In genomic region chr4:1233641-1234277, GRCh38 we compare ENCODE assay signal across 12 cellular contexts. TPM values are rescaled to one million over a fixed set of nuclear protein-coding genes. Genes with fewer than 3 reads are reported as not detected.
DNase-seq lines count a peak whose midpoint lies in the region; ATAC-seq, FAIRE-seq and TF ChIP-seq lines count a peak whose summit lies in the region.
"Had no signal": no experiment of that assay in that cellular context is flagged by ENCODE, and none has a peak within 500 bp of the region (broad histone marks: within the 10 kb centered on the region; RNA-seq: fewer than 3 reads in every experiment).

No MANE protein-coding gene starts in this region.

- intact Hi-C loops in right cardiac atrium (cut with DNase I), result loop anchor here in 2 of 4 donors (5.0 to 10.0 kb wide), 2 partner anchors 59 to 66 kb away; partner anchors contain the start of gene SPON2 (in 1 of the 2)

- H3K27ac ChIP-seq in right cardiac atrium (ENCODE audit: low read length) (peak overlapping the region; percentile 19), rectal smooth muscle tissue (ENCODE audit: low read depth, low read length) (peak overlapping the region; percentile 43)

- TF ChIP-seq POLR2A in GM12891 (IDR thresholded peaks at IDR 0.05; ENCODE audit: low read depth, low read length), result no peak

- DNase-seq in GM12891 (ENCODE audit: insufficient read length, low spot score), result no peak
- peak; percentile 61 to 85 (median 76) for DNase-seq in right cardiac atrium
- DNase-seq in NCI-H82 (lab: John Stamatoyannopoulos, UW), result no peak
- DNase-seq in ecto neural progenitor cell (ENCODE audit: low spot score), result no peak
- DNase-seq: activated naive CD4-positive, alpha-beta T cell treated with anti-CD3 and anti-CD28 coated beads for 36 hours; DND-41; stimulated activated CD4-positive, alpha-beta T cell treated with anti-CD3 and anti-CD28 coated beads, Interleukin-4, amount 100 ng/mL, for 24 hours; T-helper 9 cell had no signal

- no peaks in the 10 kb centered on the region for H3K9me3 ChIP-seq in right cardiac atrium (ENCODE audit: control insufficient read depth, low read length)

- peaks cover 3% of the 10 kb centered on the region for H3K4me1 ChIP-seq in right cardiac atrium (ENCODE audit: control insufficient read depth, insufficient read depth, low read length)
- peaks cover 9% of the 10 kb centered on the region for H3K4me1 ChIP-seq in rectal smooth muscle tissue (ENCODE audit: control insufficient read depth, insufficient read depth, low read length)

- H3K4me3 ChIP-seq in right cardiac atrium (ENCODE audit: low read length) (no peak overlapping the region), rectal smooth muscle tissue (ENCODE audit: low read length) (no peak overlapping the region)

- peaks cover 32% of the 10 kb centered on the region for H3K4me1 Mint-ChIP-seq in brain

- no peak overlapping the region for H3K9ac ChIP-seq in rectal smooth muscle tissue (ENCODE audit: low read length)

- H3K4me3 Mint-ChIP-seq in brain, result no peak overlapping the region
- H3K4me3 Mint-ChIP-seq: activated naive CD4-positive, alpha-beta T cell treated with anti-CD3 and anti-CD28 coated beads for 36 hours had no signal

- 45% methylated on average over 29 of the region's 29 CpGs for WGBS in right cardiac atrium

- no peak for TF ChIP-seq CTCF in brain (conservative IDR thresholded peaks at IDR 0.05)

- no peak for FAIRE-seq in GM12891 (lab: Jason Lieb, UNC)

- ATAC-seq in right cardiac atrium (peak; percentile 61 to 66), GM21723 (IDR thresholded peaks at IDR 0.05; ENCODE audit: unreplicated experiment) (no peak), HG02678 (IDR thresholded peaks at IDR 0.05; ENCODE audit: unreplicated experiment) (no peak)

- no peaks in the 10 kb centered on the region for H3K27me3 ChIP-seq in right cardiac atrium (ENCODE audit: control insufficient read depth, insufficient read depth)
- no peaks in the 10 kb centered on the region for H3K27me3 ChIP-seq in rectal smooth muscle tissue (ENCODE audit: control insufficient read depth, insufficient read depth, low read length)

- peak overlapping the region in 4 of 5 experiments; percentile 38 to 92 (median 87) for H3K27ac Mint-ChIP-seq in brain
- H3K27ac Mint-ChIP-seq: activated naive CD4-positive, alpha-beta T cell treated with anti-CD3 and anti-CD28 coated beads for 36 hours had no signal

- H3K27me3 Mint-ChIP-seq in brain, result peaks cover 4% of the 10 kb centered on the region

- peaks cover 64% of the 10 kb centered on the region for H3K36me3 Mint-ChIP-seq in brain

- H3K36me3 ChIP-seq in rectal smooth muscle tissue (ENCODE audit: control insufficient read depth, insufficient read depth, low read length), result peaks cover 61% of the 10 kb centered on the region

- H3K9me3 Mint-ChIP-seq in brain, result no peaks in the 10 kb centered on the region
- H3K9me3 Mint-ChIP-seq: activated naive CD4-positive, alpha-beta T cell treated with anti-CD3 and anti-CD28 coated beads for 36 hours had no signal

TF ChIP-seq in GM12891, 5 proteins besides CTCF, POLR2A, EP300 and RAD21:
- TF ChIP-seq POLR2AphosphoS5 (IDR thresholded peaks at IDR 0.05; ENCODE audit: low read depth, low read length) (0 out of 2 replicates have a peak, but pooled peaks have one; percentile 21), POU2F2 (IDR thresholded peaks at IDR 0.05; ENCODE audit: low read depth, low read length) (no peak)

RNA-seq across cellular contexts. Expression of gene CTBP1, which starts 15.2 kb away (rescaled TPM):
- polyA plus RNA-seq in GM12891 (2012; ENCODE audit: low read depth, missing spikeins), result 97.8 TPM
- polyA plus RNA-seq in brain (ENCODE audit: insufficient read depth, low read depth, low replicate concordance) (208 TPM), right cardiac atrium (119 TPM)
- 100 to 1,000 TPM; 123 to 145 (median 134) TPM for total RNA-seq in right cardiac atrium

RNA-seq across cellular contexts. Expression of gene MAEA, which starts 55.9 kb away (rescaled TPM):
- polyA plus RNA-seq in GM12891 (2012; ENCODE audit: low read depth, missing spikeins), result 36.2 TPM
- polyA plus RNA-seq in brain (ENCODE audit: insufficient read depth, low read depth, low replicate concordance) (70.7 TPM), right cardiac atrium (53.4 TPM)
- total RNA-seq in right cardiac atrium, result 10 to 100 TPM; 51.6 to 61.8 (median 59.2) TPM

Comparison
In these comparisons a context has a peak if more than half of its experiments do, and no peak if none do; other contexts are left out.
1. DNase-seq: peak in right cardiac atrium (3 of 3); none in GM12891 (single experiment), NCI-H82 (single experiment) and ecto neural progenitor cell (single experiment).
2. ATAC-seq: peak in right cardiac atrium (2 of 2); none in GM21723 (single experiment) and HG02678 (single experiment).